Comparison of ENCODE assay signal across 14 cellular contexts in the genomic region with DNA sequence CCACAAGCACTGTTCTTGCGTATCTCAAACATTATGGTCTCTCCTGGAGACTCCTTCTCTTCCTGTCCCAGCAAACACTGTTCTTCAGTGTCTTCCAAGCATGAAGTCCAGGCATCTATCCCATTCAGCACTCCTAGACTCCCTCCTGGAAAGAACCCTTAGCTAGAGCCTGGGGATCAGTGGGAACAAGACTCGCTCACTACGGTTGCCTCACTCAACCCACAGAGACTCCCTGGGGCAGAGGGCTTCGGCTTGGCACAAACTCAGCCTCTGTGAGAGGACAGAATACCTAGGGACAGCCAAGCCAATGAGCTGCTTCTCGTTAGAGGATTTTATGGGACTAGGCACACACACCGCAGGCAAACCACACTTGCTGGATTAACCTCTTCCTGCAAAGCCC.
DNase-seq lines count a peak whose midpoint lies in the region; ATAC-seq and TF ChIP-seq lines count a peak whose summit lies in the region.
"Had no signal": no experiment of that assay in that cellular context is flagged by ENCODE, and none has a peak within 500 bp of the region (broad histone marks: within the 10 kb centered on the region; RNA-seq: fewer than 3 reads in every experiment).

No MANE protein-coding gene starts in this region.

- peaks cover 82% of the 10 kb centered on the region for H3K4me1 Mint-ChIP-seq in osteocyte (ENCODE audit: unreplicated experiment)
- peaks cover 8% of the 10 kb centered on the region for H3K4me1 Mint-ChIP-seq in activated naive CD4-positive, alpha-beta T cell treated with anti-CD3 and anti-CD28 coated beads for 36 hours (ENCODE audit: low read depth)

- H3K9me3 ChIP-seq in PC-9 (ENCODE audit: insufficient read depth, low read depth) (no peaks in the 10 kb centered on the region), esophagus squamous epithelium (no peaks in the 10 kb centered on the region), gastrocnemius medialis (no peaks in the 10 kb centered on the region)
- H3K9me3 ChIP-seq: upper lobe of right lung had no signal

- H4K20me1 ChIP-seq in PC-9 (ENCODE audit: insufficient read depth), result no peaks in the 10 kb centered on the region

- DNase-seq in BJ (ENCODE audit: low read depth) (peak; percentile 46), PC-9 (no peak), esophagus squamous epithelium (lab: John Stamatoyannopoulos, UW) (no peak), osteocyte (ENCODE audit: extremely low spot score, unreplicated experiment) (no peak), GOT3 (lab: John Stamatoyannopoulos, UW) (no peak), HuH-7 (ENCODE audit: low spot score) (no peak), gastrocnemius medialis (no peak)
- DNase-seq in activated naive CD4-positive, alpha-beta T cell treated with anti-CD3 and anti-CD28 coated beads for 36 hours, result no peak
- DNase-seq: activated CD4-positive, alpha-beta T cell treated with anti-CD3 and anti-CD28 coated beads, Interleukin-2, amount 10 ng/mL, durations not matched to agents 7 days and 5 days; aorta; DMS79; NCI-H1092; upper lobe of right lung had no signal

- H2AFZ ChIP-seq in PC-9, result no peak overlapping the region

- H3K4me3 Mint-ChIP-seq in osteocyte (ENCODE audit: unreplicated experiment), result peak overlapping the region; percentile 99
- no peak overlapping the region for H3K4me3 Mint-ChIP-seq in activated naive CD4-positive, alpha-beta T cell treated with anti-CD3 and anti-CD28 coated beads for 36 hours
- H3K4me3 Mint-ChIP-seq: activated CD4-positive, alpha-beta T cell treated with anti-CD3 and anti-CD28 coated beads, Interleukin-2, amount 10 ng/mL, durations not matched to agents 7 days and 5 days; B cell had no signal

- no peaks in the 10 kb centered on the region for H3K9me3 Mint-ChIP-seq in osteocyte (ENCODE audit: unreplicated experiment)
- no peaks in the 10 kb centered on the region for H3K9me3 Mint-ChIP-seq in activated naive CD4-positive, alpha-beta T cell treated with anti-CD3 and anti-CD28 coated beads for 36 hours
- H3K9me3 Mint-ChIP-seq: activated CD4-positive, alpha-beta T cell treated with anti-CD3 and anti-CD28 coated beads, Interleukin-2, amount 10 ng/mL, durations not matched to agents 7 days and 5 days had no signal

- ATAC-seq in gastrocnemius medialis, result no peak
- ATAC-seq: upper lobe of right lung had no signal

- peaks cover 28% of the 10 kb centered on the region for H3K36me3 Mint-ChIP-seq in osteocyte (ENCODE audit: unreplicated experiment)
- H3K36me3 Mint-ChIP-seq in activated naive CD4-positive, alpha-beta T cell treated with anti-CD3 and anti-CD28 coated beads for 36 hours (ENCODE audit: low read depth), result no peaks in the 10 kb centered on the region

- in situ Hi-C loops in gastrocnemius medialis (cut with MboI; ENCODE audit: low sequenced_read_pairs in 4 of 4), result no loop called here

- no peaks in the 10 kb centered on the region for H3K9me2 ChIP-seq in PC-9 (ENCODE audit: insufficient read depth)

- no peaks in the 10 kb centered on the region for H3K27me3 ChIP-seq in BJ (ENCODE audit: control insufficient read depth, insufficient read depth, low read length)
- no peaks in the 10 kb centered on the region for H3K27me3 ChIP-seq in PC-9 (ENCODE audit: insufficient read depth, low read depth)
- no peaks in the 10 kb centered on the region for H3K27me3 ChIP-seq in esophagus squamous epithelium
- peaks cover 12 to 19% (median 18%) of the 10 kb centered on the region in 3 donors for H3K27me3 ChIP-seq in gastrocnemius medialis
- H3K27me3 ChIP-seq: upper lobe of right lung had no signal

- H3F3A ChIP-seq in PC-9 (ENCODE audit: insufficient read depth, low read depth), result peaks cover 11% of the 10 kb centered on the region; the same call in 1 of the 2 replicates

- 0 out of 2 replicates have a peak, but pooled peaks cover 6% of the 10 kb centered on the region for H3K79me2 ChIP-seq in PC-9 (ENCODE audit: low read depth)

- H3K4me3 ChIP-seq in BJ (ENCODE audit: low read depth, low read length), result no peak overlapping the region
- no peak overlapping the region for H3K4me3 ChIP-seq in PC-9
- no peak overlapping the region for H3K4me3 ChIP-seq in esophagus squamous epithelium
- H3K4me3 ChIP-seq in gastrocnemius medialis, result no peak overlapping the region
- H3K4me3 ChIP-seq: upper lobe of right lung had no signal

- POLR2A ChIA-PET in BJ (lab: Charles Lee) (interaction anchor here (1.1 kb wide), 1 partner anchor 31 kb away, joined by 3 read pairs; no protein-coding TSS in a partner anchor), PC-9 (lab: Charles Lee; ENCODE audit: unreplicated experiment) (no interaction called here)

- H3K27ac ChIP-seq in PC-9 (no peak overlapping the region), esophagus squamous epithelium (peak overlapping the region; percentile 85 to 93 (median 91)), gastrocnemius medialis (peak overlapping the region in 2 of 4 donors; percentile 13 to 25)
- H3K27ac ChIP-seq: upper lobe of right lung had no signal

- 0 out of 2 replicates have a peak overlapping the region, but pooled peaks have one; percentile 95 for H3K4me2 ChIP-seq in PC-9

- no TSS peak for BruUV-seq in PC-9 (replicated peaks; lab: Mats Ljungman, UMichigan)

- intact Hi-C loops in PC-9 (cut with micrococcal nuclease; ENCODE audit: unreplicated experiment) (no loop called here), esophagus squamous epithelium (cut with DNase I) (no loop called here), gastrocnemius medialis (cut with DNase I; ENCODE audit: low total_unique reads) (loop anchor here (5.0 kb wide), 1 partner anchor 45 kb away; no protein-coding TSS in a partner anchor)
- intact Hi-C loops in activated naive CD4-positive, alpha-beta T cell treated with anti-CD3 and anti-CD28 coated beads for 36 hours (cut with micrococcal nuclease), result no loop called here

- H3K27ac Mint-ChIP-seq in osteocyte (ENCODE audit: unreplicated experiment), result peak overlapping the region; percentile 99
- H3K27ac Mint-ChIP-seq in activated naive CD4-positive, alpha-beta T cell treated with anti-CD3 and anti-CD28 coated beads for 36 hours, result no peak overlapping the region
- H3K27ac Mint-ChIP-seq: activated CD4-positive, alpha-beta T cell treated with anti-CD3 and anti-CD28 coated beads, Interleukin-2, amount 10 ng/mL, durations not matched to agents 7 days and 5 days; B cell had no signal

- H3K4me1 ChIP-seq in PC-9 (replicated peaks; ENCODE audit: insufficient read depth) (peaks cover 34% of the 10 kb centered on the region), esophagus squamous epithelium (peaks cover 21 to 88% (median 36%) of the 10 kb centered on the region in 3 donors), gastrocnemius medialis (peaks cover 20 to 29% of the 10 kb centered on the region in 2 donors)

- H3K36me3 ChIP-seq in BJ (ENCODE audit: control insufficient read depth, insufficient read depth, low read length), result no peaks in the 10 kb centered on the region; the same call in 1 of the 2 replicates
- H3K36me3 ChIP-seq in PC-9 (ENCODE audit: low read depth), result no peaks in the 10 kb centered on the region
- peaks cover 0 to 8% (median 0%) of the 10 kb centered on the region in 3 donors for H3K36me3 ChIP-seq in esophagus squamous epithelium
- no peaks in the 10 kb centered on the region for H3K36me3 ChIP-seq in gastrocnemius medialis
- H3K36me3 ChIP-seq: upper lobe of right lung had no signal

- TF ChIP-seq CTCF in BJ (IDR thresholded peaks at IDR 0.05; ENCODE audit: insufficient read depth, low read depth, low read length) (no peak), PC-9 (conservative IDR thresholded peaks at IDR 0.05) (no peak), esophagus squamous epithelium (IDR thresholded peaks at IDR 0.05) (no peak), osteocyte (IDR thresholded peaks at IDR 0.05) (no peak), gastrocnemius medialis (IDR thresholded peaks at IDR 0.05 in 4 of 5, conservative IDR thresholded peaks at IDR 0.05 in 1 of 5) (no peak)

- WGBS in esophagus squamous epithelium, 2 donors, result 0 to 38% methylated on average over 1 to 6 of the region's 6 CpGs

- TF ChIP-seq POLR2A in esophagus squamous epithelium (IDR thresholded peaks at IDR 0.05) (no peak), gastrocnemius medialis (IDR thresholded peaks at IDR 0.05) (no peak)

- H3K27me3 Mint-ChIP-seq in osteocyte (ENCODE audit: unreplicated experiment), result no peaks in the 10 kb centered on the region
- H3K27me3 Mint-ChIP-seq in activated naive CD4-positive, alpha-beta T cell treated with anti-CD3 and anti-CD28 coated beads for 36 hours (ENCODE audit: low read depth), result peaks cover 11% of the 10 kb centered on the region

- CTCF ChIA-PET in BJ (lab: Yijun Ruan, JAX), result interaction anchor here (0.7 to 9.0 kb wide), 8 partner anchors 9 to 307 kb away, joined by 3 to 64 read pairs (median 4); no protein-coding TSS in a partner anchor
- CTCF ChIA-PET in PC-9 (lab: Charles Lee), result interaction anchor here (0.8 to 1.1 kb wide), 2 partner anchors 11 to 33 kb away, joined by 3 to 7 read pairs; no protein-coding TSS in a partner anchor
- CTCF ChIA-PET in activated naive CD4-positive, alpha-beta T cell treated with anti-CD3 and anti-CD28 coated beads for 36 hours (lab: Charles Lee), result interaction anchor here (0.6 to 2.2 kb wide), 3 partner anchors 51 to 495 kb away, joined by 3 to 9 read pairs (median 4); no protein-coding TSS in a partner anchor
